Comparison of ENCODE assay signal across 12 cellular contexts in the genomic region with DNA sequence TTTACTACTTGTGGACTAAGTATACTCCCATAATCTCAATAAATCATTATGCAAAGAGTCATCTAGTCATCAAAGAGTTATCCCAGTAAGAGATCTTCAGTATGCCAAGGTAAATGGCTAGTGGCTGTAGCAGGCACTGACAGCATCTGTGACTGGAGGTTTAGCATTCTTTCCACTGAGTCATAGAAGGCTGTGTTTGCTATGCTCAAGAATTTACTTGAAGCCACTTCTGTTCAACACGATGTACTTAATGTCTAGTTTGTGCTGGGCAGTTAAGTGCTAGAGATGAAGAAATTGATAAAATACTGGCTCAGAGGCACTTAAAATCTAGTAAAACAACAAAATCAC. TPM values are rescaled to one million over a fixed set of nuclear protein-coding genes. Genes with fewer than 3 reads are reported as not detected.
DNase-seq lines count a peak whose midpoint lies in the region; TF ChIP-seq lines count a peak whose summit lies in the region.
"Had no signal": no experiment of that assay in that cellular context is flagged by ENCODE, and none has a peak within 500 bp of the region (broad histone marks: within the 10 kb centered on the region; RNA-seq: fewer than 3 reads in every experiment).

No MANE protein-coding gene starts in this region.

- H3K4me2 ChIP-seq in H9 (ENCODE audit: insufficient read depth, insufficient read length, low read length): no peak overlapping the region

- H3K4me3 ChIP-seq in choroid plexus epithelial cell (ENCODE audit: low read depth, low read length): no peak overlapping the region
- no peak overlapping the region for H3K4me3 ChIP-seq in effector memory CD4-positive, alpha-beta T cell (ENCODE audit: insufficient read depth, low read depth, low read length, poor library complexity, severe bottlenecking)
- H3K4me3 ChIP-seq: skin epidermis had no signal

- peaks cover 63% of the 10 kb centered on the region for H3K36me3 ChIP-seq in effector memory CD4-positive, alpha-beta T cell (ENCODE audit: control insufficient read depth, insufficient read depth, low read length)

- no peak overlapping the region for H3K27ac Mint-ChIP-seq in H9

- H3K23ac ChIP-seq in H9 (ENCODE audit: insufficient read length, low read depth, low read length): no peak overlapping the region

- no peak overlapping the region for H3K9ac ChIP-seq in H9 (ENCODE audit: extremely low read depth, insufficient read length, low read length)

- no peak overlapping the region for H3K18ac ChIP-seq in H9 (ENCODE audit: insufficient read length, low read depth, low read length)

- peaks cover 13 to 19% of the 10 kb centered on the region in 2 experiments for H3K9me3 Mint-ChIP-seq in H9

- no peak overlapping the region for H4K8ac ChIP-seq in H9 (replicated peaks; ENCODE audit: insufficient read length, low read depth, low read length)

- WGBS in H9 (ENCODE audit: extremely low coverage, insufficient read length, low lambda C conversion rate): no CpG with 5 or more reads among the region's 1 CpG

- 0 out of 4 replicates have a peak, but pooled peaks cover 0 to 3% of the 10 kb centered on the region in 2 experiments for H3K4me1 Mint-ChIP-seq in H9

- H3K79me1 ChIP-seq in H9 (ENCODE audit: insufficient read depth, low read depth, low read length, poor library complexity, severe bottlenecking): no peaks in the 10 kb centered on the region

- no peak overlapping the region for H3K4me3 Mint-ChIP-seq in H9

- H2BK120ac ChIP-seq in H9 (ENCODE audit: low read depth, low read length, poor library complexity, severe bottlenecking): no peak overlapping the region

- no peak overlapping the region for H3K14ac ChIP-seq in H9 (ENCODE audit: insufficient read depth, low read length)

- no peaks in the 10 kb centered on the region for H3K27me3 Mint-ChIP-seq in H9 (ENCODE audit: low read depth)

- no peak overlapping the region for H4K91ac ChIP-seq in H9 (ENCODE audit: insufficient read length, low read depth, low read length)

- H4K5ac ChIP-seq in H9 (ENCODE audit: insufficient read length, low read depth, low read length): no peak overlapping the region

- no peak overlapping the region for H3K56ac ChIP-seq in H9 (ENCODE audit: insufficient read length, low read depth, low read length)

- no peaks in the 10 kb centered on the region for H3K27me3 ChIP-seq in effector memory CD4-positive, alpha-beta T cell (replicated peaks; ENCODE audit: control insufficient read depth, insufficient read depth, low read length, poor library complexity, severe bottlenecking)
- no peaks in the 10 kb centered on the region for H3K27me3 ChIP-seq in H9 (ENCODE audit: insufficient read depth, low read length)

- no peak overlapping the region for H2BK20ac ChIP-seq in H9 (ENCODE audit: low read depth, low read length, poor library complexity, severe bottlenecking)

- H2AFZ ChIP-seq in H9 (ENCODE audit: low read length): no peak overlapping the region

- H3K23me2 ChIP-seq in H9 (ENCODE audit: insufficient read length, low read depth, low read length, poor library complexity, severe bottlenecking): no peaks in the 10 kb centered on the region

- H3K36me3 Mint-ChIP-seq in H9 (ENCODE audit: insufficient read depth in 1 of 3, low read depth in 3 of 3): peaks cover 0 to 14% (median 7%) of the 10 kb centered on the region in 3 experiments; a peak in 5 of 7 replicates

- DNase-seq in SIG-M5 treated with dmso at 0.1 percent for 504 hours (lab: John Stamatoyannopoulos, UW; ENCODE audit: unreplicated experiment): peak; percentile 56
- DNase-seq in SIG-M5 (lab: John Stamatoyannopoulos, UW): no peak
- DNase-seq in M059J (ENCODE audit: low read depth): peak; percentile 97
- peak; percentile 89 for DNase-seq in choroid plexus epithelial cell (ENCODE audit: low read depth)
- peak; percentile 97 for DNase-seq in renal cortical epithelial cell (ENCODE audit: low read depth)
- DNase-seq in effector memory CD4-positive, alpha-beta T cell: no peak
- DNase-seq in H9: no peak
- DNase-seq in hippocampal formation (lab: John Stamatoyannopoulos, UW): no peak
- DNase-seq: GOT3, NCI-H524 had no signal

- TF ChIP-seq CTCF in choroid plexus epithelial cell (conservative IDR thresholded peaks at IDR 0.05; ENCODE audit: low read depth, low read length) (no peak), H9 (conservative IDR thresholded peaks at IDR 0.05) (no peak)

- no peak overlapping the region for H2BK5ac ChIP-seq in H9 (ENCODE audit: insufficient read length, low read length)

- H3T11ph ChIP-seq in H9 (ENCODE audit: low read length): no peak overlapping the region

- H3K79me2 ChIP-seq in H9 (ENCODE audit: insufficient read depth, low read length): no peaks in the 10 kb centered on the region

- no peaks in the 10 kb centered on the region for H4K20me1 ChIP-seq in H9 (ENCODE audit: control insufficient read depth, insufficient read depth, insufficient read length)

- no peaks in the 10 kb centered on the region for H3K9me3 ChIP-seq in effector memory CD4-positive, alpha-beta T cell (ENCODE audit: control insufficient read depth, low read length)
- no peaks in the 10 kb centered on the region for H3K9me3 ChIP-seq in H9 (ENCODE audit: control insufficient read depth, low read depth, low read length)

- no peak overlapping the region for H2AK5ac ChIP-seq in H9 (ENCODE audit: insufficient read length, low read length)

- H3K4me1 ChIP-seq in effector memory CD4-positive, alpha-beta T cell (ENCODE audit: control insufficient read depth, insufficient read depth, low read length, poor library complexity, severe bottlenecking): no peaks in the 10 kb centered on the region
- H3K4me1 ChIP-seq in H9 (ENCODE audit: insufficient read depth, low read length): no peaks in the 10 kb centered on the region

- no peak overlapping the region for H2BK12ac ChIP-seq in H9 (ENCODE audit: insufficient read length, low read depth, low read length)

- H2BK15ac ChIP-seq in H9 (ENCODE audit: low read depth, low read length): no peak overlapping the region

- H3K27ac ChIP-seq in effector memory CD4-positive, alpha-beta T cell (ENCODE audit: insufficient read depth, low read length, poor library complexity, severe bottlenecking): no peak overlapping the region
- no peak overlapping the region for H3K27ac ChIP-seq in H9 (ENCODE audit: insufficient read length, low read depth, low read length)
- H3K27ac ChIP-seq: skin epidermis had no signal

- no peak overlapping the region for H3K4ac ChIP-seq in H9 (ENCODE audit: low read depth, low read length)

RNA-seq across cellular contexts. Expression of a gene that starts 13.1 kb away (rescaled TPM):
- 0.15 and 0.49 TPM in 2 replicates for total RNA-seq in M059J (2014; rRNA removed; shearing (Covaris generic))
- 13.5 and 15.2 TPM in 2 replicates for total RNA-seq in renal cortical epithelial cell
- total RNA-seq in H9 (2021): not detected in 2 replicates
- total RNA-seq: cerebellum had no signal

RNA-seq across cellular contexts. Expression of a gene that starts 40.1 kb away (rescaled TPM):
- total RNA-seq in M059J (2014; rRNA removed; shearing (Covaris generic)): 0.05 and 0.22 TPM in 2 replicates
- total RNA-seq in renal cortical epithelial cell (0.05 TPM in 1 of 2 replicates, not detected in the other), H9 (2021) (not detected in 2 replicates)

Comparison
In these comparisons a context has a peak if more than half of its experiments do, and no peak if none do; other contexts are left out.
1. DNase-seq: peak in SIG-M5 treated with dmso at 0.1 percent for 504 hours (single experiment), M059J (single experiment), choroid plexus epithelial cell (single experiment) and renal cortical epithelial cell (single experiment); none in SIG-M5 (single experiment), effector memory CD4-positive, alpha-beta T cell (0 of 3), H9 (single experiment) and hippocampal formation (0 of 2).